Comparison of ENCODE assay signal across 9 cellular contexts in genomic region chr16:81401035-81401950, GRCh38.
DNase-seq lines count a peak whose midpoint lies in the region; ATAC-seq lines count a peak whose summit lies in the region.
"Had no signal": no experiment of that assay in that cellular context is flagged by ENCODE, and none has a peak within 500 bp of the region (broad histone marks: within the 10 kb centered on the region; RNA-seq: fewer than 3 reads in every experiment).

No MANE protein-coding gene starts in this region.

- DNase-seq in NCI-H748 (lab: John Stamatoyannopoulos, UW; ENCODE audit: unreplicated experiment) (peak; percentile 5), NCI-H748 treated with DMSO at 0.1 percent for 48 hours (lab: John Stamatoyannopoulos, UW) (no peak), T1000 (lab: John Stamatoyannopoulos, UW) (peak; percentile 64), foreskin melanocyte (peak; percentile 82), stromal cell of bone marrow (ENCODE audit: low read depth) (peak; percentile 11), inferior parietal cortex (ENCODE audit: extremely low spot score) (no peak), AML-193 (lab: John Stamatoyannopoulos, UW) (no peak)
- DNase-seq: CD4-positive, CD25-positive, alpha-beta regulatory T cell had no signal

- no peak for ATAC-seq in HG02571 (IDR thresholded peaks at IDR 0.05; ENCODE audit: unreplicated experiment)

Comparison
In these comparisons a context has a peak if more than half of its experiments do, and no peak if none do; other contexts are left out.
1. DNase-seq: peak in NCI-H748 (single experiment), T1000 (single experiment), foreskin melanocyte (single experiment) and stromal cell of bone marrow (single experiment); none in NCI-H748 treated with DMSO at 0.1 percent for 48 hours (single experiment), inferior parietal cortex (single experiment) and AML-193 (0 of 2).